8 cellular contexts compared by ENCODE assay signal in the genomic region with DNA sequence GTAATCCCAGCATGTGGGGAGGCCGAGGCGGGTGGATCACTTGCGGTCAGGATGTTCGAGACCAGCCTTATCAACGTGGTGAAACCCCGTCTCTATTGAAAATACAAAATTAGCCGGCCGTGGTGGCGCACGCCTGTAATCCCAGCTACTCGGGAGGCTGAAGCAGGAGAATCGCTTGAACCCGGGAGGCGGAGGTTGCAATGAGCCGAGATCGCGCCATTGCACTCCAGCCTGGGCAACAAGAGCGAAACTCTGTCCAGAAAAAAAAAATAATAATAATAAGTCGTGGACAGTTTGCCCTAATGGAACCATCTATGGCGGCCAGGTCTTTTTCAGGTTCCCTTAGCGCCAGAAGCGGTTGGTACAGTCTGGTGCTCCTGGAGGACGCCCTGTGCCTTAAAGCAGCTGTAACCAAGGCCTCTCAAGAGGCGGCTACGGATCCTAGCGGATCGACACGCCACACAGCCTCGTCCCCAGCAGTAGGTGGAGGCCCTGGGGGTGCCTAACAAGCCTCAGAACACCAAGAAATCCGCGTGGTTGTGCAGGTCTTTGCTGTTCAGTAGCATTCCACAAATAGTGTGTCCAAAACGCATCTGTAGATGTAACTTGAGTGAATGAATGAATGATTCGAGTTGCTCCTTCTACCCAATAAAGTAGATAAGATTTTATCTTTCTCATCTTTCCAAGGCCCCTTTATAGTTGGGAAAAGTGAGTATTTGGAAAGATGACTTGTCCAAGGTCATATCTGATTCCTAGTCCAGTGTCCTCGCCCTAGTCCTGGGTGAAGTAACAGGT.
DNase-seq lines count a peak whose midpoint lies in the region; ATAC-seq and TF ChIP-seq lines count a peak whose summit lies in the region.

No MANE protein-coding gene starts in this region.

- H3K9me3 ChIP-seq in OCI-LY3 (ENCODE audit: insufficient read depth, low read length), result no peaks in the 10 kb centered on the region
- no peaks in the 10 kb centered on the region for H3K9me3 ChIP-seq in mucosa of rectum (ENCODE audit: control insufficient read depth in 2 of 2, low read length in 2 of 2)

- DNase-seq in COLO668 (lab: John Stamatoyannopoulos, UW; ENCODE audit: unreplicated experiment) (peak; percentile 7), NCI-H446 treated with DMSO at 0.1 percent for 48 hours (lab: John Stamatoyannopoulos, UW) (no peak), NCI-H2029 treated with DMSO at 0.1 percent for 48 hours (lab: John Stamatoyannopoulos, UW) (no peak)

- peak overlapping the region; percentile 94 for H3K4me3 ChIP-seq in OCI-LY3 (ENCODE audit: low read length)
- H3K4me3 ChIP-seq in mucosa of rectum (ENCODE audit: low read length in 2 of 2), result peak overlapping the region; percentile 86 to 98

- H3K4me1 ChIP-seq in OCI-LY3 (ENCODE audit: low read length) (peaks cover 11% of the 10 kb centered on the region), mucosa of rectum (ENCODE audit: control insufficient read depth in 2 of 2, insufficient read depth in 2 of 2, low read length in 2 of 2) (peaks cover 20 to 21% of the 10 kb centered on the region in 2 donors)

- peak overlapping the region; percentile 76 for H3K27ac ChIP-seq in OCI-LY3 (ENCODE audit: low read length)
- peak overlapping the region; percentile 72 for H3K27ac ChIP-seq in cingulate gyrus (ENCODE audit: low read depth, low read length)
- H3K27ac ChIP-seq in mucosa of rectum (ENCODE audit: low read depth in 2 of 2, low read length in 2 of 2), result peak overlapping the region; percentile 90 to 92

- H3K36me3 ChIP-seq in OCI-LY3 (replicated peaks; ENCODE audit: low read depth, low read length) (peaks cover 44% of the 10 kb centered on the region), mucosa of rectum (ENCODE audit: control insufficient read depth in 2 of 2, insufficient read depth in 2 of 2, low read length in 2 of 2) (peaks cover 17 to 20% of the 10 kb centered on the region in 2 donors)

- no peak for ATAC-seq in HG03565 (IDR thresholded peaks at IDR 0.05; ENCODE audit: unreplicated experiment)
- no peak for ATAC-seq in GM21381 (IDR thresholded peaks at IDR 0.05; ENCODE audit: unreplicated experiment)

- peak overlapping the region; percentile 99 for H3K4me2 ChIP-seq in OCI-LY3 (ENCODE audit: low read length)

- no peak for TF ChIP-seq CTCF in OCI-LY3 (IDR thresholded peaks at IDR 0.05; ENCODE audit: low read depth, low read length)

- no peak overlapping the region for H2AFZ ChIP-seq in OCI-LY3 (ENCODE audit: low read depth, low read length)

- H3K27me3 ChIP-seq in OCI-LY3 (ENCODE audit: low read depth, low read length) (no peaks in the 10 kb centered on the region), mucosa of rectum (ENCODE audit: control insufficient read depth in 2 of 2, insufficient read depth in 2 of 2, low read length in 2 of 2) (no peaks in the 10 kb centered on the region)

- peak overlapping the region; percentile 96 for H3K9ac ChIP-seq in OCI-LY3 (ENCODE audit: low read length)
- peak overlapping the region; percentile 85 to 94 for H3K9ac ChIP-seq in mucosa of rectum (ENCODE audit: low read depth in 1 of 2, low read length in 2 of 2)

- H3K79me2 ChIP-seq in OCI-LY3 (ENCODE audit: low read length), result peaks cover 42% of the 10 kb centered on the region

- H4K20me1 ChIP-seq in OCI-LY3 (ENCODE audit: insufficient read depth, low read length), result peaks cover 24% of the 10 kb centered on the region
